1 cellular context compared by ENCODE assay signal in the genomic region with DNA sequence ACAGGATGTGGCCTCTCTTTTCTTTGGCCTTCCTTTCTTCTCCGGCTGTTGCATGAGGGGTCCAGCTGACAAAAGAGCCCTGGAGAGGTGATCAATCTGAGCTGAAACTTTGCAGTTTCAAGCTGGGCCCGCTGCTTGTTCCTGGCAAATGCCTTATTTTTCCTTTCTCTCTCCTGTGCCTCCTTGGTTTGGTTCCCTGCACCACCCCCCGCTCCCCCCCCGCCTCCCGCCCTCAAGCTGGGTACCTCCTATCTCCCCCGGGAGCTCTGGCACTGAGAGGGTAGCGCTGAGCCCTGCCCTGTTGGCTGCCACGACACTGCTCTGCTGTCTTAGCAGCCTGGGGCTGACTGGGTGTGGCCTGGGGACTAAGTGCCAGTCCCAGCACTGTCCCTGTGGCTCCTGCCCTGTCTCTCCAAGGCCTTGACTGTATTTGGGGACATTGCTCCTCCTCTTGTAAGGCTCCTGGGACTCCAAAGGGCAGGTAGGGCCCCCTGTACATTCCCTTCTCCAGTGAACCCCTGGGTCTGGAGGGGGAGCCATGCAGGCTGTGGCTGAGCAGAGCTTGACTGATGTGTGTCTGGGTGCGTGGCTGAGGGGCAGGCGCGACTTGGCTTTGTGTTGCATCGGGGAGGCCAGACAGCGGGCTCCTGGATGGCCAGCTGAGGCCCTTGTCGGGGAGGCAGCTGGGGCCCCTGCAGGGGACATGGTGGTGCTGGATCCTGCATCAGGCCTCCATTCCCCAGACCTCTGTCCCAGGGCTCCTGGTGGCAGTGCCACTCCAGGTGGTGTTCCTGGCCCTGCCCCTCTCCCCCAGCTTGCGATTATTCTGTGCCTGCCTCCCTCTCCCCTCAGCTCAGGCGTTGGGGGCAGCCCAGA.
TF ChIP-seq lines count a peak whose summit lies in the region.

No MANE protein-coding gene starts in this region.

TF ChIP-seq in HEK293, 187 proteins besides CTCF, POLR2A, EP300 and RAD21 (continued from another document):
- TF ChIP-seq, protein P1, sequence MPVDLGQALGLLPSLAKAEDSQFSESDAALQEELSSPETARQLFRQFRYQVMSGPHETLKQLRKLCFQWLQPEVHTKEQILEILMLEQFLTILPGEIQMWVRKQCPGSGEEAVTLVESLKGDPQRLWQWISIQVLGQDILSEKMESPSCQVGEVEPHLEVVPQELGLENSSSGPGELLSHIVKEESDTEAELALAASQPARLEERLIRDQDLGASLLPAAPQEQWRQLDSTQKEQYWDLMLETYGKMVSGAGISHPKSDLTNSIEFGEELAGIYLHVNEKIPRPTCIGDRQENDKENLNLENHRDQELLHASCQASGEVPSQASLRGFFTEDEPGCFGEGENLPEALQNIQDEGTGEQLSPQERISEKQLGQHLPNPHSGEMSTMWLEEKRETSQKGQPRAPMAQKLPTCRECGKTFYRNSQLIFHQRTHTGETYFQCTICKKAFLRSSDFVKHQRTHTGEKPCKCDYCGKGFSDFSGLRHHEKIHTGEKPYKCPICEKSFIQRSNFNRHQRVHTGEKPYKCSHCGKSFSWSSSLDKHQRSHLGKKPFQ (tag by site-specific recombination; IDR thresholded peaks at IDR 0.05), result no peak
- TF ChIP-seq, protein P2, sequence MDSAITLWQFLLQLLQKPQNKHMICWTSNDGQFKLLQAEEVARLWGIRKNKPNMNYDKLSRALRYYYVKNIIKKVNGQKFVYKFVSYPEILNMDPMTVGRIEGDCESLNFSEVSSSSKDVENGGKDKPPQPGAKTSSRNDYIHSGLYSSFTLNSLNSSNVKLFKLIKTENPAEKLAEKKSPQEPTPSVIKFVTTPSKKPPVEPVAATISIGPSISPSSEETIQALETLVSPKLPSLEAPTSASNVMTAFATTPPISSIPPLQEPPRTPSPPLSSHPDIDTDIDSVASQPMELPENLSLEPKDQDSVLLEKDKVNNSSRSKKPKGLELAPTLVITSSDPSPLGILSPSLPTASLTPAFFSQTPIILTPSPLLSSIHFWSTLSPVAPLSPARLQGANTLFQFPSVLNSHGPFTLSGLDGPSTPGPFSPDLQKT (IDR thresholded peaks at IDR 0.05; ENCODE audit: borderline replicate concordance, low read depth, low read length), result no peak
- TF ChIP-seq ZNF768 (tag by site-specific recombination; IDR thresholded peaks at IDR 0.05) (no peak), YY1 (tag by site-specific recombination; IDR thresholded peaks at IDR 0.05) (no peak), HOXD13 (CRISPR knock-in tag; IDR thresholded peaks at IDR 0.05; ENCODE audit: borderline replicate concordance) (no peak), SCRT1 (tag by site-specific recombination; IDR thresholded peaks at IDR 0.05; ENCODE audit: borderline replicate concordance) (0 out of 2 replicates have a peak, but pooled peaks have one; percentile 1), KLF17 (tag by site-specific recombination; IDR thresholded peaks at IDR 0.05) (no peak), PRDM1 (tag by site-specific recombination; IDR thresholded peaks at IDR 0.05) (no peak), ZNF16 (tag by site-specific recombination; IDR thresholded peaks at IDR 0.05; ENCODE audit: low read depth) (no peak), ZIC2 (tag by site-specific recombination; IDR thresholded peaks at IDR 0.05) (peak; percentile 67), ZNF292 (tag by site-specific recombination; IDR thresholded peaks at IDR 0.05; ENCODE audit: borderline replicate concordance, low read depth) (no peak), MZF1 (tag by site-specific recombination; IDR thresholded peaks at IDR 0.05; ENCODE audit: borderline replicate concordance) (no peak), ZSCAN23 (tag by site-specific recombination; IDR thresholded peaks at IDR 0.05) (no peak), ZNF514 (tag by site-specific recombination; IDR thresholded peaks at IDR 0.05) (no peak), KLF16 (tag by site-specific recombination; IDR thresholded peaks at IDR 0.05) (no peak), ZNF302 (tag by site-specific recombination; IDR thresholded peaks at IDR 0.05; ENCODE audit: low read depth) (no peak), ZNF623 (tag by site-specific recombination; IDR thresholded peaks at IDR 0.05) (no peak), BCL11B (tag by site-specific recombination; IDR thresholded peaks at IDR 0.05; ENCODE audit: low read depth) (no peak), ZNF555 (tag by site-specific recombination; conservative IDR thresholded peaks at IDR 0.05) (no peak), REPIN1 (tag by site-specific recombination; IDR thresholded peaks at IDR 0.05; ENCODE audit: low read depth) (no peak), ZNF341 (tag by site-specific recombination; IDR thresholded peaks at IDR 0.05; ENCODE audit: low read depth) (peak; percentile 42)
- TF ChIP-seq, protein P3, sequence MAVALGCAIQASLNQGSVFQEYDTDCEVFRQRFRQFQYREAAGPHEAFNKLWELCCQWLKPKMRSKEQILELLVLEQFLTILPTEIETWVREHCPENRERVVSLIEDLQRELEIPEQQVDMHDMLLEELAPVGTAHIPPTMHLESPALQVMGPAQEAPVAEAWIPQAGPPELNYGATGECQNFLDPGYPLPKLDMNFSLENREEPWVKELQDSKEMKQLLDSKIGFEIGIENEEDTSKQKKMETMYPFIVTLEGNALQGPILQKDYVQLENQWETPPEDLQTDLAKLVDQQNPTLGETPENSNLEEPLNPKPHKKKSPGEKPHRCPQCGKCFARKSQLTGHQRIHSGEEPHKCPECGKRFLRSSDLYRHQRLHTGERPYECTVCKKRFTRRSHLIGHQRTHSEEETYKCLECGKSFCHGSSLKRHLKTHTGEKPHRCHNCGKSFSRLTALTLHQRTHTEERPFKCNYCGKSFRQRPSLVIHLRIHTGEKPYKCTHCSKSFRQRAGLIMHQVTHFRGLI (tag by site-specific recombination; IDR thresholded peaks at IDR 0.05), result no peak
